10 cellular contexts compared by ENCODE assay signal in the genomic region with DNA sequence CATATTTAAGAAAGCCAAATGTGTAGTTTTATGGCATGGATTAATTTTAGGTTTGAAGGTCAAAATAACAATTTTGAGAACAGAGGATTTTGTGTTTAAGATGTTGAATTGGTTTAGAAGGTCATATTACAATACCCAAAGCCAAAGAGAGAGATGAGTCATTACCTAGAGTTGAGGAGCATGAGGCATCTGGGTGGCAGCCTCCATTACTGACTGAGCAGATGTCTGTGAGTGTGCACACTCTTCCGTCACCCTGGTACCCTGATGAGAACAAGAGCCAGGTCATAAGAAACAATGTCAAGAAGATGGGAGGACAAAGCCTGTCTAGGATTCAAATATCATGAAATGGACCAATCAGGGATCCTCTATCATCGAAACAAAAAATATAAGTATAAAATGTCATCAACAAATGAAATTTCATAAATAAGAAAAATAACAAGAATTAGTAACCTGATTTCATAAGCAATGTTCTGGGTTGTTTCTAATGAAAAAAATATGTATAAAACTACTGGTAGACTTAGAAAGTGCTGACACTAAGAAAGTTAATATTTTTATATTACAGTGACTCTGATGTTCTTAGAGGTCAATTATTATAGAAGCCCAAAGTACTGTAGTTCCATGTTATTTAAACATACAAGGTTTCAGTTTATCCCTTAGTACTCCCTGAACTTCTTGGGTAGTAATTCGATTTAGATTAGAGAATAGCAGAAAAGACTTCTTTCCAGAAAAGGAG. TPM values are rescaled to one million over a fixed set of nuclear protein-coding genes. Genes with fewer than 3 reads are reported as not detected.
DNase-seq lines count a peak whose midpoint lies in the region; ATAC-seq and TF ChIP-seq lines count a peak whose summit lies in the region.
"Had no signal": no experiment of that assay in that cellular context is flagged by ENCODE, and none has a peak within 500 bp of the region (broad histone marks: within the 10 kb centered on the region; RNA-seq: fewer than 3 reads in every experiment).

No MANE protein-coding gene starts in this region.

- H3K36me3 ChIP-seq in ACC112 (ENCODE audit: insufficient read depth, low read length) (no peaks in the 10 kb centered on the region), SJCRH30 (no peaks in the 10 kb centered on the region), lower lobe of right lung (no peaks in the 10 kb centered on the region)
- H3K36me3 ChIP-seq: sigmoid colon had no signal

- no peaks in the 10 kb centered on the region for H3K79me2 ChIP-seq in ACC112 (ENCODE audit: control insufficient read depth, insufficient read depth, low read length, unreplicated experiment)

- DNase-seq in EH (ENCODE audit: low read depth) (peak; percentile 76), SJCRH30 (peak; percentile 28 to 55), fibroblast of peridontal ligament (ENCODE audit: extremely low read depth) (peak; percentile 89), putamen (ENCODE audit: low spot score) (no peak), lower lobe of right lung (no peak), NCI-H1694 (lab: John Stamatoyannopoulos, UW) (no peak)
- DNase-seq: NCI-H748 treated with DMSO at 0.1 percent for 48 hours, sigmoid colon had no signal

- H2AFZ ChIP-seq in ACC112 (ENCODE audit: low read length, unreplicated experiment) = peak overlapping the region; percentile 69

- H3K27me3 ChIP-seq in ACC112 (ENCODE audit: insufficient read depth, low read length) = no peaks in the 10 kb centered on the region
- H3K27me3 ChIP-seq in SJCRH30 = no peaks in the 10 kb centered on the region
- no peaks in the 10 kb centered on the region for H3K27me3 ChIP-seq in lower lobe of right lung (ENCODE audit: low read depth)
- H3K27me3 ChIP-seq: sigmoid colon had no signal

- H3K4me3 ChIP-seq in ACC112 (ENCODE audit: low read depth, low read length) = peak overlapping the region; percentile 34; the same call in 1 of the 2 replicates
- no peak overlapping the region for H3K4me3 ChIP-seq in SJCRH30
- no peak overlapping the region for H3K4me3 ChIP-seq in lower lobe of right lung
- H3K4me3 ChIP-seq: sigmoid colon had no signal

- ATAC-seq in lower lobe of right lung (no peak), HG03342 (IDR thresholded peaks at IDR 0.05; ENCODE audit: unreplicated experiment) (no peak)

- H3K27ac ChIP-seq in ACC112 (ENCODE audit: low read depth, low read length) (peak overlapping the region; percentile 32; the same call in 1 of the 2 replicates), SJCRH30 (no peak overlapping the region), lower lobe of right lung (no peak overlapping the region)
- H3K27ac ChIP-seq: sigmoid colon had no signal

- no peak for TF ChIP-seq CTCF in lower lobe of right lung (IDR thresholded peaks at IDR 0.05)

- intact Hi-C loops in lower lobe of right lung (cut with DNase I) = no loop called here

- H3K4me1 ChIP-seq in ACC112 (ENCODE audit: control insufficient read depth, insufficient read depth, low read length, unreplicated experiment) (peaks cover 8% of the 10 kb centered on the region), SJCRH30 (peaks cover 9% of the 10 kb centered on the region), lower lobe of right lung (no peaks in the 10 kb centered on the region)
- H3K4me1 ChIP-seq: sigmoid colon had no signal

- no peaks in the 10 kb centered on the region for H3K9me3 ChIP-seq in SJCRH30 (replicated peaks)
- H3K9me3 ChIP-seq in lower lobe of right lung = no peaks in the 10 kb centered on the region
- H3K9me3 ChIP-seq: sigmoid colon had no signal

RNA-seq across cellular contexts. Expression of a gene that starts 20.0 kb away (rescaled TPM):
- 0.34 and 2.6 TPM in 2 replicates for total RNA-seq in SJCRH30 (2014; rRNA removed; shearing (Covaris generic))
- total RNA-seq in lower lobe of right lung = 2.2 TPM

Comparison
In these comparisons a context has a peak if more than half of its experiments do, and no peak if none do; other contexts are left out.
1. DNase-seq: peak in EH (single experiment), SJCRH30 (2 of 2) and fibroblast of peridontal ligament (single experiment); none in putamen (single experiment), lower lobe of right lung (single experiment) and NCI-H1694 (single experiment).